Comparison of ENCODE assay signal across 8 cellular contexts in genomic region chr20:49981218-49982071, GRCh38. TPM values are rescaled to one million over a fixed set of nuclear protein-coding genes. Genes with fewer than 3 reads are reported as not detected.
DNase-seq lines count a peak whose midpoint lies in the region; ATAC-seq and TF ChIP-seq lines count a peak whose summit lies in the region.

No MANE protein-coding gene starts in this region.

- no peaks in the 10 kb centered on the region for H3K9me3 Mint-ChIP-seq in activated T-cell treated with anti-CD3 and anti-CD28 coated beads, Interleukin-2, amount 50 U/mL, for 4 hours
- peaks cover 5% of the 10 kb centered on the region for H3K9me3 Mint-ChIP-seq in glutamatergic neuron (ENCODE audit: unreplicated experiment)

- CTCF ChIA-PET in PC-9 (lab: Charles Lee), result interaction anchor here (0.7 kb wide), 1 partner anchor 262 kb away, joined by 3 read pairs; no protein-coding TSS in a partner anchor

- H3K4me3 ChIP-seq in PC-9, result no peak overlapping the region
- no peak overlapping the region for H3K4me3 ChIP-seq in gastrocnemius medialis

- H3K4me2 ChIP-seq in PC-9, result peak overlapping the region; percentile 100; the same call in 1 of the 2 replicates

- no peaks in the 10 kb centered on the region for H3K27me3 Mint-ChIP-seq in activated T-cell treated with anti-CD3 and anti-CD28 coated beads, Interleukin-2, amount 50 U/mL, for 4 hours (ENCODE audit: low read depth)
- peaks cover 3% of the 10 kb centered on the region for H3K27me3 Mint-ChIP-seq in glutamatergic neuron (ENCODE audit: unreplicated experiment)

- in situ Hi-C loops in gastrocnemius medialis (cut with MboI; ENCODE audit: low sequenced_read_pairs in 4 of 4), result loop anchor here in 2 of 4 donors (5.0 to 10.0 kb wide), 2 partner anchors 91 to 183 kb away; no protein-coding TSS in a partner anchor

- H3K27me3 ChIP-seq in PC-9 (ENCODE audit: insufficient read depth, low read depth), result no peaks in the 10 kb centered on the region
- no peaks in the 10 kb centered on the region for H3K27me3 ChIP-seq in gastrocnemius medialis

- no peaks in the 10 kb centered on the region for H4K20me1 ChIP-seq in PC-9 (ENCODE audit: insufficient read depth)

- H3K4me3 Mint-ChIP-seq in activated T-cell treated with anti-CD3 and anti-CD28 coated beads, Interleukin-2, amount 50 U/mL, for 4 hours, result peak overlapping the region; percentile 71
- H3K4me3 Mint-ChIP-seq in glutamatergic neuron (ENCODE audit: unreplicated experiment), result peak overlapping the region; percentile 74

- POLR2A ChIA-PET in PC-9 (lab: Charles Lee; ENCODE audit: unreplicated experiment), result no interaction called here

- no peak overlapping the region for H2AFZ ChIP-seq in PC-9

- H3K36me3 Mint-ChIP-seq in activated T-cell treated with anti-CD3 and anti-CD28 coated beads, Interleukin-2, amount 50 U/mL, for 4 hours (ENCODE audit: insufficient read depth), result no peaks in the 10 kb centered on the region
- no peaks in the 10 kb centered on the region for H3K36me3 Mint-ChIP-seq in glutamatergic neuron (ENCODE audit: unreplicated experiment)

- H3K27ac Mint-ChIP-seq in glutamatergic neuron (ENCODE audit: unreplicated experiment), result no peak overlapping the region

- H3K9me3 ChIP-seq in PC-9 (ENCODE audit: insufficient read depth, low read depth) (no peaks in the 10 kb centered on the region), gastrocnemius medialis (no peaks in the 10 kb centered on the region)

- no peak for TF ChIP-seq POLR2A in gastrocnemius medialis (IDR thresholded peaks at IDR 0.05)

- peaks cover 19% of the 10 kb centered on the region for H3K4me1 Mint-ChIP-seq in activated T-cell treated with anti-CD3 and anti-CD28 coated beads, Interleukin-2, amount 50 U/mL, for 4 hours (ENCODE audit: low read depth)
- peaks cover 23% of the 10 kb centered on the region for H3K4me1 Mint-ChIP-seq in glutamatergic neuron (ENCODE audit: low read depth, unreplicated experiment)

- TF ChIP-seq CTCF in PC-9 (conservative IDR thresholded peaks at IDR 0.05) (no peak), glutamatergic neuron (IDR thresholded peaks at IDR 0.05; ENCODE audit: partially characterized antibody, unreplicated experiment) (no peak), gastrocnemius medialis (IDR thresholded peaks at IDR 0.05 in 4 of 5, conservative IDR thresholded peaks at IDR 0.05 in 1 of 5) (no peak)

- BruUV-seq in PC-9 (replicated peaks; lab: Mats Ljungman, UMichigan), result no TSS peak

- no peaks in the 10 kb centered on the region for H3K9me2 ChIP-seq in PC-9 (ENCODE audit: insufficient read depth)

- H3K27ac ChIP-seq in PC-9, result no peak overlapping the region
- H3K27ac ChIP-seq in gastrocnemius medialis, result peak overlapping the region; percentile 67 to 81 (median 75)

- H3K79me2 ChIP-seq in PC-9 (ENCODE audit: low read depth), result no peaks in the 10 kb centered on the region

- no peak for DNase-seq in activated T-cell treated with anti-CD3 and anti-CD28 coated beads, Interleukin-2, amount 50 U/mL, for 4 hours
- DNase-seq in activated T-cell treated with anti-CD3 and anti-CD28 coated beads for 4 hours, result no peak
- DNase-seq in PC-9, result no peak
- no peak for DNase-seq in glutamatergic neuron
- DNase-seq in gastrocnemius medialis, result no peak
- no peak for DNase-seq in RPMI8226
- no peak for DNase-seq in NCI-H2227 treated with DMSO at 0.1 percent for 48 hours (lab: John Stamatoyannopoulos, UW)

- H3F3A ChIP-seq in PC-9 (ENCODE audit: insufficient read depth, low read depth), result peaks cover 25% of the 10 kb centered on the region; the same call in 1 of the 2 replicates

- no peaks in the 10 kb centered on the region for H3K36me3 ChIP-seq in PC-9 (ENCODE audit: low read depth)
- H3K36me3 ChIP-seq in gastrocnemius medialis, result no peaks in the 10 kb centered on the region

- intact Hi-C loops in PC-9 (cut with micrococcal nuclease; ENCODE audit: unreplicated experiment) (loop anchor here (1.0 to 5.0 kb wide), 5 partner anchors 56 to 197 kb away; no protein-coding TSS in a partner anchor), gastrocnemius medialis (cut with DNase I; ENCODE audit: low total_unique reads) (loop anchor here (5.0 kb wide), 2 partner anchors 106 to 186 kb away; no protein-coding TSS in a partner anchor)

- ATAC-seq in activated T-cell treated with anti-CD3 and anti-CD28 coated beads, Interleukin-2, amount 50 U/mL, for 4 hours, result no peak
- ATAC-seq in gastrocnemius medialis, result no peak
- ATAC-seq in GM21786 (IDR thresholded peaks at IDR 0.05; ENCODE audit: unreplicated experiment), result no peak

- H3K4me1 ChIP-seq in PC-9 (replicated peaks; ENCODE audit: insufficient read depth), result peaks cover 18% of the 10 kb centered on the region
- peaks cover 28 to 38% of the 10 kb centered on the region in 2 donors for H3K4me1 ChIP-seq in gastrocnemius medialis

RNA-seq across cellular contexts. Expression of gene SNAI1, which starts 1.3 kb away (rescaled TPM):
- 1 to 10 TPM; 1.1 to 1.8 (median 1.3) TPM for total RNA-seq in activated T-cell treated with anti-CD3 and anti-CD28 coated beads, Interleukin-2, amount 50 U/mL, for 4 hours
- total RNA-seq in PC-9 (2021) (2.2 and 3.6 TPM in 2 replicates), glutamatergic neuron (ENCODE audit: unreplicated experiment) (3.9 TPM), gastrocnemius medialis (1 to 10 TPM in 3 of 4 donors, under 1 TPM in 1; 0.61 to 3.5 (median 1.3) TPM)

RNA-seq across cellular contexts. Expression of gene RNF114, which starts 45.2 kb away (rescaled TPM):
- total RNA-seq in activated T-cell treated with anti-CD3 and anti-CD28 coated beads, Interleukin-2, amount 50 U/mL, for 4 hours, result 10 to 100 TPM; 71.1 to 81.9 (median 77.5) TPM
- total RNA-seq in PC-9 (2021), result 92.5 and 125 TPM in 2 replicates
- total RNA-seq in glutamatergic neuron (ENCODE audit: unreplicated experiment), result 64.2 TPM
- 100 to 1,000 TPM; 133 to 216 (median 172) TPM for total RNA-seq in gastrocnemius medialis
